In the genomic region with DNA sequence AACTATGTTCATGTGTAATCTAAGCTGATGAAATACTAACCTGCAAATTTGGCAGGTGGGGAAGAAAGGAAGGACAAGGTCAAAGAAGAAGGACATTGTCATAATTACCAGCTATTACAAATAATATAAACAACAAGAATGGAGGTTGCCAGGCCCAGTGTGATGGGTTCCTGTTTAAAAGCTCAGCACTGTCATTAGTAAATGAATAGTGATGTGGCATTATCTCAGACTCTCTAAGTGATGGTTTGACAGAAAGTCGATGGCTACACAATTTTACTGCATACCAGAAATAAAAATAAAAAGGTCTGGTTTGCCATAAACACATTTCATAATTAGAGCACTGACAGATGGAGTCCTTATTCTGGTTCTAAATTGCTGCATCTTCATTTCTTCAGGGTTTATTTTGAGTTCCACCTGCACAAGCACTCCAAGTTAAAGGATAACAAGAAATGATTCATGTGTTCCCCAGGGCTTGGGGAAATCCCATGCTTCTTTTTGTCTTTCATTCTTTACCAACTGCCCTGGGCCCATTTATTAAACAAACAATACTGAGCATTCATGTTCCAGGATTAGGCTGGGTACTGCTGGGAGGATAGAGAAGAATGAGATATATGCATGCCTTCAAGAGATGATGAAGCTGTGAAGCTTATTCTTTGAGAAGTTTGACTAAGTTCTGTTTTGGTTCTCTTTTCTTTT, we compare ENCODE assay signal across 14 cellular contexts.
DNase-seq lines count a peak whose midpoint lies in the region; ATAC-seq and TF ChIP-seq lines count a peak whose summit lies in the region.
"Had no signal": no experiment of that assay in that cellular context is flagged by ENCODE, and none has a peak within 500 bp of the region (broad histone marks: within the 10 kb centered on the region; RNA-seq: fewer than 3 reads in every experiment).

No MANE protein-coding gene starts in this region.

- no peak for ATAC-seq in SK-N-SH treated with all-trans-retinoic acid at 6 μM for 48 hours
- no peak for ATAC-seq in omental fat pad (ENCODE audit: low FRiP score)
- ATAC-seq: left cardiac atrium had no signal

- TF ChIP-seq CTCF in GM20000 (IDR thresholded peaks at IDR 0.05; ENCODE audit: extremely low read depth, missing control alignments) = no peak
- no peak for TF ChIP-seq CTCF in omental fat pad (IDR thresholded peaks at IDR 0.05)

- DNase-seq in DMS53 (lab: John Stamatoyannopoulos, UW) (peak; percentile 38), GM20000 (ENCODE audit: low spot score) (peak; percentile 4), NCI-H187 (lab: John Stamatoyannopoulos, UW) (peak; percentile 27), foreskin melanocyte (peak; percentile 79), NCI-H2196 treated with DMSO at 0.1 percent for 48 hours (lab: John Stamatoyannopoulos, UW; ENCODE audit: unreplicated experiment) (no peak), omental fat pad (ENCODE audit: low spot score) (no peak)
- DNase-seq: activated CD4-positive, CD25-positive, alpha-beta regulatory T cell; activated naive CD4-positive, alpha-beta T cell treated with anti-CD3 and anti-CD28 coated beads, Interleukin-2, amount 50 U/mL, for 16 hours; Caco-2; left cardiac atrium; NCI-H524; SJCRH30; small intestine had no signal

TF ChIP-seq in SK-N-SH treated with all-trans-retinoic acid at 6 μM for 48 hours, 23 proteins besides CTCF, POLR2A, EP300 and RAD21:
- TF ChIP-seq, protein P1, sequence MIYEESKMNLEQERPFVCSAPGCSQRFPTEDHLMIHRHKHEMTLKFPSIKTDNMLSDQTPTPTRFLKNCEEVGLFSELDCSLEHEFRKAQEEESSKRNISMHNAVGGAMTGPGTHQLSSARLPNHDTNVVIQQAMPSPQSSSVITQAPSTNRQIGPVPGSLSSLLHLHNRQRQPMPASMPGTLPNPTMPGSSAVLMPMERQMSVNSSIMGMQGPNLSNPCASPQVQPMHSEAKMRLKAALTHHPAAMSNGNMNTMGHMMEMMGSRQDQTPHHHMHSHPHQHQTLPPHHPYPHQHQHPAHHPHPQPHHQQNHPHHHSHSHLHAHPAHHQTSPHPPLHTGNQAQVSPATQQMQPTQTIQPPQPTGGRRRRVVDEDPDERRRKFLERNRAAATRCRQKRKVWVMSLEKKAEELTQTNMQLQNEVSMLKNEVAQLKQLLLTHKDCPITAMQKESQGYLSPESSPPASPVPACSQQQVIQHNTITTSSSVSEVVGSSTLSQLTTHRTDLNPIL (CRISPR knock-in tag; IDR thresholded peaks at IDR 0.05; ENCODE audit: low read depth) = no peak
- TF ChIP-seq TSHZ2 (CRISPR knock-in tag; IDR thresholded peaks at IDR 0.05) (no peak), CSDC2 (CRISPR knock-in tag; IDR thresholded peaks at IDR 0.05) (no peak), ZNF8 (CRISPR knock-in tag; IDR thresholded peaks at IDR 0.05) (no peak), ZFP30 (CRISPR knock-in tag; IDR thresholded peaks at IDR 0.05) (no peak), GLIS3 (CRISPR knock-in tag; IDR thresholded peaks at IDR 0.05) (no peak), CSRNP3 (CRISPR knock-in tag; IDR thresholded peaks at IDR 0.05) (no peak), ISL1 (CRISPR knock-in tag; IDR thresholded peaks at IDR 0.05) (no peak), PATZ1 (CRISPR knock-in tag; IDR thresholded peaks at IDR 0.05; ENCODE audit: borderline replicate concordance) (no peak), TCF4 (CRISPR knock-in tag; IDR thresholded peaks at IDR 0.05; ENCODE audit: borderline replicate concordance) (no peak), SNAI2 (CRISPR knock-in tag; IDR thresholded peaks at IDR 0.05) (no peak)

Comparison
In these comparisons a context has a peak if more than half of its experiments do, and no peak if none do; other contexts are left out.
1. DNase-seq: peak in DMS53 (single experiment), GM20000 (single experiment), NCI-H187 (2 of 2) and foreskin melanocyte (single experiment); none in NCI-H2196 treated with DMSO at 0.1 percent for 48 hours (single experiment) and omental fat pad (single experiment).